ENCODE assay signal across 6 cellular contexts in the genomic region with DNA sequence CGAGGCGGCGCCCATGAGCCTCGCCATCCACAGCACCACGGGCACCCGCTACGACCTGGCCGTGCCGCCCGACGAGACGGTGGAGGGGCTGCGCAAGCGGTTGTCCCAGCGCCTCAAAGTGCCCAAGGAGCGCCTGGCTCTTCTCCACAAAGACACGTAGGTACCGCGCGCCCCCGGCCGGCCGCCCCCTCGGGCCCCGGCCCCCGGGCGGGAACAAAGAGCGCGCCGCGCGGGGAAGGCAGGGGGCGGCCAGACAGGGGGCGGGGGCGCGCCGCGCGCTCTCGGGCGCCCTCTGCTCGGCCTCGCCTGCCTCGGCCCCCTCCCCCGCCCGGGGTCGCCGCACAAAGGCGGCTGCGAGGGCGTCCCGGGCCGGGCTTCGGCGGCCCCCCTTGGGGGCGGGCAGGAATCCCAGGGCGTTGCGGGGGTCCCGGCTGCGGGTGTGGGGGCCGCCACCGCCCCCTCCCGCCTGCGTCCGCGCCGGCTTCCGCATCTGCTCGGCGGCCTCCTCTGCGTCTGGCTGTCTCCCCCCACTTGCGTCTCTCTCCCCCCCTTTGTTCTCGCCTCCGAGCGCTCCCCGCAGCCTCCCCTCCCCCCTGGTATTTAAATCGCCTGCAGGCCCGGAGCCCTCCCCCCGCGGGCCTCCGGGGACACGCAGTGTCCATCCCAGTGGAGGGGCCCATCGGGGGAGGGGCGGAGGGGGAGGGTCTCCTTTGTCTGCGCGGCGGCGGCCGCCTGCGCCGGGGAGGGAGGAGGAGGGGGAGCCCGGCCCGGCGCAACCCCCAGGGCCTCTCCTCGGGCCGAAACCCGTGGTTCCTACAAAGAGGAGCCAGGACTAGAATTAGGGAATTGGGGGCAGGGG. TPM values are rescaled to one million over a fixed set of nuclear protein-coding genes. Genes with fewer than 3 reads are reported as not detected.
DNase-seq lines count a peak whose midpoint lies in the region; ATAC-seq and FAIRE-seq lines count a peak whose summit lies in the region.

No MANE protein-coding gene starts in this region.

- peaks cover 2 to 9% of the 10 kb centered on the region in 2 donors for H3K4me1 ChIP-seq in small intestine (ENCODE audit: control insufficient read depth in 2 of 2, insufficient read depth in 1 of 2, low read depth in 1 of 2, low read length in 1 of 2)

- peak overlapping the region; percentile 94 to 98 for H3K4me3 ChIP-seq in small intestine (ENCODE audit: low read depth in 1 of 2, low read length in 2 of 2)

- ATAC-seq in Right ventricle myocardium superior (ENCODE audit: poor library complexity) = no peak
- ATAC-seq in GM21367 (IDR thresholded peaks at IDR 0.05; ENCODE audit: unreplicated experiment) = no peak

- peak overlapping the region; percentile 90 to 96 for H3K27ac ChIP-seq in small intestine (ENCODE audit: low read depth in 1 of 2, low read length in 1 of 2)

- H3K36me3 ChIP-seq in small intestine (ENCODE audit: control insufficient read depth in 2 of 2, insufficient read depth in 2 of 2, low read length in 2 of 2) = peaks cover 14 to 25% of the 10 kb centered on the region in 2 donors

- H3K27me3 ChIP-seq in small intestine (ENCODE audit: control insufficient read depth in 2 of 2, insufficient read depth in 2 of 2, low read length in 2 of 2) = no peaks in the 10 kb centered on the region

- no peak for FAIRE-seq in small intestine (lab: Jason Lieb, UNC)

- DNase-seq in SIG-M5 treated with dmso at 0.1 percent for 504 hours (lab: John Stamatoyannopoulos, UW; ENCODE audit: unreplicated experiment) (peak; percentile 52), SIG-M5 (lab: John Stamatoyannopoulos, UW) (no peak), Right ventricle myocardium superior (peak; percentile 83), small intestine (peak; percentile 52)
- peak; percentile 59 for DNase-seq in activated CD4-positive, alpha-beta T cell treated with anti-CD3 and anti-CD28 coated beads, Interleukin-2, amount 50 U/mL, for 1 hour

- intact Hi-C loops in Right ventricle myocardium superior (cut with DNase I) = no loop called here

- 0 to 1% (median 1%) methylated on average over 42 to 97 of the region's 97 CpGs for WGBS in small intestine, 3 donors

- no peaks in the 10 kb centered on the region for H3K9me3 ChIP-seq in small intestine (ENCODE audit: control insufficient read depth, low read depth)

RNA-seq across cellular contexts. Expression of a gene that starts 2.2 kb away (rescaled TPM):
- total RNA-seq in Right ventricle myocardium superior = 54.1 TPM
- polyA plus RNA-seq in small intestine = 10 to 100 TPM; 28.1 to 35.4 (median 30.6) TPM

RNA-seq across cellular contexts. Expression of a gene that starts 9.1 kb away (rescaled TPM):
- total RNA-seq in Right ventricle myocardium superior = 692 TPM
- polyA plus RNA-seq in small intestine = 100 to 1,000 TPM; 310 to 823 (median 675) TPM

RNA-seq across cellular contexts. Expression of a gene that starts 12.8 kb away (rescaled TPM):
- total RNA-seq in Right ventricle myocardium superior = 1.1 TPM
- under 1 TPM in 1 of 3 donors, not detected in 2; 0.30 TPM for polyA plus RNA-seq in small intestine

RNA-seq across cellular contexts. Expression of a gene that starts 18.5 kb away (rescaled TPM):
- total RNA-seq in Right ventricle myocardium superior = 219 TPM
- polyA plus RNA-seq in small intestine = 100 to 1,000 TPM; 250 to 377 (median 368) TPM

RNA-seq across cellular contexts. Expression of a gene that starts 24.7 kb away (rescaled TPM):
- total RNA-seq in Right ventricle myocardium superior = 12.4 TPM
- polyA plus RNA-seq in small intestine = 100 to 1,000 TPM in 1 of 3 donors, 10 to 100 TPM in 2; 80.6 to 118 (median 84.1) TPM
